ENCODE assay signal across 17 cellular contexts in the genomic region with DNA sequence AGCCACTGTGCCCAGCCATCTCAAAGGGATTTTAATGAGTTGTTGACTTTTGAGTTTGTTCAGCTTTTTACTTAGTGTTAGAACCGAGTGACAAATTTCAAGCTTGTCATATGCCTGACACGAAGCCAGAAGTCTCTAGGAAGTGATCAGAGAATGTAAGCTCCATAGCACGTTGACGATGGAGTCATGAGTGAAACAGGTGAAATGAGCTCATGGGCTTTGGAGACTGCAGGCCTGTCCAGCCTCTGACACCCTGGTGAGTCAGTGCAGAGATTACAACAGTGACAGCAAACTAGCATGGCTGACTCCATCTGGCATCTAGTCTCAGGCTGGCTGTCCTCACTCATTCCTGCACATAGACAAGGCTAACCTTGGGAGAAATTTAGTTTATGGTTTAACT. TPM values are rescaled to one million over a fixed set of nuclear protein-coding genes. Genes with fewer than 3 reads are reported as not detected.
DNase-seq lines count a peak whose midpoint lies in the region; ATAC-seq and TF ChIP-seq lines count a peak whose summit lies in the region.
"Not testable (repeated sequence)": the region's sequence is repeated elsewhere in the genome, so short reads cannot be mapped to it uniquely, and the experiment has no call there.
"Had no signal": no experiment of that assay in that cellular context is flagged by ENCODE, and none has a peak within 500 bp of the region (broad histone marks: within the 10 kb centered on the region; RNA-seq: fewer than 3 reads in every experiment).

No MANE protein-coding gene starts in this region.

- ATAC-seq in psoas muscle = peak in 3 of 4 donors; percentile 57 to 99 (median 77)

- not testable (repeated sequence) for H3K27me3 ChIP-seq in psoas muscle (ENCODE audit: insufficient read depth in 3 of 3, low read length in 2 of 3)

- intact Hi-C loops in psoas muscle (cut with DNase I) = not testable (repeated sequence)

- TF ChIP-seq CTCF in AG04449 (IDR thresholded peaks at IDR 0.05; ENCODE audit: insufficient read depth, low read length, missing control alignments); RWPE1 (conservative IDR thresholded peaks at IDR 0.05; ENCODE audit: low read depth); epithelial cell of esophagus (IDR thresholded peaks at IDR 0.05; ENCODE audit: insufficient read depth, low read depth, low read length, missing control alignments); psoas muscle (IDR thresholded peaks at IDR 0.05): not testable (repeated sequence)

- H3K4me3 ChIP-seq in AG04449 (ENCODE audit: low read depth, low read length); epithelial cell of esophagus (ENCODE audit: low read length); psoas muscle: not testable (repeated sequence)

- H3K36me3 ChIP-seq in psoas muscle (ENCODE audit: insufficient read depth in 1 of 2, low read depth in 1 of 2) = not testable (repeated sequence)

- POLR2A ChIA-PET in AG04449 (lab: Yijun Ruan, JAX) = interaction anchor here (0.7 kb wide), 1 partner anchor 57 kb away, joined by 3 read pairs; no protein-coding TSS in a partner anchor
- POLR2A ChIA-PET in RWPE1 (lab: Yijun Ruan, JAX; ENCODE audit: low non-redundant PET) = not testable (repeated sequence)

- DNase-seq in AG04449 (ENCODE audit: low read depth, low spot score) (peak; percentile 76), ELR (ENCODE audit: low read depth) (peak; percentile 97), HS-5 (ENCODE audit: low read depth) (peak; percentile 95), RWPE1 (ENCODE audit: low spot score) (peak; percentile 80), amniotic stem cell (lab: John Stamatoyannopoulos, UW) (peak; percentile 53), epithelial cell of esophagus (ENCODE audit: low read depth) (peak; percentile 97), glomerular visceral epithelial cell (ENCODE audit: extremely low spot score) (peak; percentile 89), psoas muscle (peak in 1 of 2 donors; percentile 18)

- 29 to 45% (median 37%) methylated on average over 4 of the region's 4 CpGs for WGBS in psoas muscle, 3 donors

- not testable (repeated sequence) for H3K9me3 ChIP-seq in psoas muscle

- CTCF ChIA-PET in AG04449 (lab: Yijun Ruan, JAX) = interaction anchor here (1.5 to 1.8 kb wide), 2 partner anchors 9 to 79 kb away, joined by 5 to 6 read pairs; no protein-coding TSS in a partner anchor
- CTCF ChIA-PET in RWPE1 (lab: Yijun Ruan, JAX) = interaction anchor here (0.6 kb wide), 1 partner anchor 45 kb away, joined by 3 read pairs; no protein-coding TSS in a partner anchor

- not testable (repeated sequence) for H3K4me1 ChIP-seq in psoas muscle

- H3K27ac ChIP-seq in RWPE1 = peak overlapping the region; percentile 63
- not testable (repeated sequence) for H3K27ac ChIP-seq in psoas muscle

RNA-seq across cellular contexts. Expression of a gene that starts 4.6 kb away (rescaled TPM):
- total RNA-seq in psoas muscle = not detected
- under 1 TPM in 1 of 3 donors, not detected in 2; 0.13 TPM for polyA plus RNA-seq in psoas muscle
- total RNA-seq: activated CD8-positive, alpha-beta T cell treated with anti-CD3 and anti-CD28 coated beads for 36 hours; CD8-positive, alpha-beta memory T cell; chondrocyte; gastrocnemius medialis; H7; natural killer cell; pancreas; sciatic nerve; temporal lobe had no signal
- polyA plus RNA-seq: CD8-positive, alpha-beta memory T cell; pancreas had no signal
